Comparison of ENCODE assay signal across 8 cellular contexts in genomic region chrX:132022115-132022862, GRCh38. TPM values are rescaled to one million over a fixed set of nuclear protein-coding genes. Genes with fewer than 3 reads are reported as not detected.
DNase-seq lines count a peak whose midpoint lies in the region; ATAC-seq and TF ChIP-seq lines count a peak whose summit lies in the region.

No MANE protein-coding gene starts in this region.

- ATAC-seq in natural killer cell (no peak), GM18873 (IDR thresholded peaks at IDR 0.05; ENCODE audit: low FRiP score, unreplicated experiment) (no peak)

- peak overlapping the region; percentile 88 for H3K23ac ChIP-seq in H9 (ENCODE audit: insufficient read length, low read depth, low read length)

- peak overlapping the region; percentile 94 to 96 for H3K4me3 Mint-ChIP-seq in H9
- H3K4me3 Mint-ChIP-seq in natural killer cell, result peak overlapping the region; percentile 89

- no peak overlapping the region for H4K91ac ChIP-seq in H9 (ENCODE audit: insufficient read length, low read depth, low read length)

- peak; percentile 47 for TF ChIP-seq CTCF in GM06990 (IDR thresholded peaks at IDR 0.05; ENCODE audit: insufficient read depth, low read length, poor library complexity, severe bottlenecking)
- TF ChIP-seq CTCF in H9 (conservative IDR thresholded peaks at IDR 0.05), result peak; percentile 52; the same call in 2 of the 3 replicates
- TF ChIP-seq CTCF in natural killer cell (IDR thresholded peaks at IDR 0.05), result peak; percentile 40

- no peaks in the 10 kb centered on the region for H3K9me3 ChIP-seq in H9 (ENCODE audit: control insufficient read depth, low read depth, low read length)

- no peak overlapping the region for H3K4ac ChIP-seq in H9 (ENCODE audit: low read depth, low read length)

- H3K18ac ChIP-seq in H9 (ENCODE audit: insufficient read length, low read depth, low read length), result peak overlapping the region; percentile 71

- no peak overlapping the region for H3K27ac ChIP-seq in H9 (ENCODE audit: insufficient read length, low read depth, low read length)

- no peak overlapping the region for H2AK5ac ChIP-seq in H9 (ENCODE audit: insufficient read length, low read length)

- H3K27ac Mint-ChIP-seq in H9 (peak overlapping the region; percentile 97 to 99 (median 97)), natural killer cell (peak overlapping the region; percentile 81 to 91)

- H2BK12ac ChIP-seq in H9 (ENCODE audit: insufficient read length, low read depth, low read length), result no peak overlapping the region

- H3T11ph ChIP-seq in H9 (ENCODE audit: low read length), result no peak overlapping the region

- peak overlapping the region; percentile 9 for H2AFZ ChIP-seq in H9 (ENCODE audit: low read length)

- no peak overlapping the region for H2BK5ac ChIP-seq in H9 (ENCODE audit: insufficient read length, low read length)

- H3K27me3 Mint-ChIP-seq in H9 (ENCODE audit: low read depth), result peaks cover 14% of the 10 kb centered on the region
- H3K27me3 Mint-ChIP-seq in natural killer cell (ENCODE audit: low read depth in 2 of 2), result peaks cover 0 to 10% of the 10 kb centered on the region in 2 donors

- no peaks in the 10 kb centered on the region for H3K36me3 ChIP-seq in GM06990 (ENCODE audit: control insufficient read depth, insufficient read depth, low read length)

- H3K79me2 ChIP-seq in H9 (ENCODE audit: insufficient read depth, low read length), result peaks cover 14% of the 10 kb centered on the region; the same call in 1 of the 2 replicates

- H3K4me2 ChIP-seq in H9 (ENCODE audit: insufficient read depth, insufficient read length, low read length), result peak overlapping the region; percentile 99

- H2BK15ac ChIP-seq in H9 (ENCODE audit: low read depth, low read length), result no peak overlapping the region

- H3K36me3 Mint-ChIP-seq in H9 (ENCODE audit: insufficient read depth in 1 of 3, low read depth in 3 of 3), result peaks cover 0 to 1% (median 1%) of the 10 kb centered on the region in 3 experiments; a peak in 3 of 7 replicates
- H3K36me3 Mint-ChIP-seq in natural killer cell, result no peaks in the 10 kb centered on the region

- no peak overlapping the region for H4K8ac ChIP-seq in H9 (replicated peaks; ENCODE audit: insufficient read length, low read depth, low read length)

- no peaks in the 10 kb centered on the region for H3K79me1 ChIP-seq in H9 (ENCODE audit: insufficient read depth, low read depth, low read length, poor library complexity, severe bottlenecking)

- no peak overlapping the region for H3K56ac ChIP-seq in H9 (ENCODE audit: insufficient read length, low read depth, low read length)

- H3K4me3 ChIP-seq in GM06990 (replicated peaks; ENCODE audit: low read depth, low read length), result peak overlapping the region; percentile 85

- no peaks in the 10 kb centered on the region for H4K20me1 ChIP-seq in H9 (ENCODE audit: control insufficient read depth, insufficient read depth, insufficient read length)

- no peak overlapping the region for H2BK120ac ChIP-seq in H9 (ENCODE audit: low read depth, low read length, poor library complexity, severe bottlenecking)

- peak overlapping the region; percentile 88 for H3K9ac ChIP-seq in H9 (ENCODE audit: extremely low read depth, insufficient read length, low read length)

- intact Hi-C loops in natural killer cell (cut with micrococcal nuclease), result loop anchor here (2.0 to 5.0 kb wide), 3 partner anchors 35 to 195 kb away; partner anchors contain the start of gene RAP2C

- H2BK20ac ChIP-seq in H9 (ENCODE audit: low read depth, low read length, poor library complexity, severe bottlenecking), result no peak overlapping the region

- H3K27me3 ChIP-seq in GM06990 (replicated peaks; ENCODE audit: control insufficient read depth, insufficient read depth, low read length) (no peaks in the 10 kb centered on the region), H9 (ENCODE audit: insufficient read depth, low read length) (0 out of 2 replicates have a peak, but pooled peaks cover 3% of the 10 kb centered on the region)

- WGBS in H9 (ENCODE audit: extremely low coverage, insufficient read length, low lambda C conversion rate), result no CpG with 5 or more reads among the region's 19 CpGs

- H3K23me2 ChIP-seq in H9 (ENCODE audit: insufficient read length, low read depth, low read length, poor library complexity, severe bottlenecking), result peaks cover 19% of the 10 kb centered on the region

- H4K5ac ChIP-seq in H9 (ENCODE audit: insufficient read length, low read depth, low read length), result no peak overlapping the region

- H3K4me1 Mint-ChIP-seq in H9, result peaks cover 37% of the 10 kb centered on the region in 2 experiments
- H3K4me1 Mint-ChIP-seq in natural killer cell, result peaks cover 28 to 33% of the 10 kb centered on the region in 2 donors

- peak overlapping the region; percentile 93 for H3K14ac ChIP-seq in H9 (ENCODE audit: insufficient read depth, low read length)

- H3K4me1 ChIP-seq in H9 (ENCODE audit: insufficient read depth, low read length), result no peaks in the 10 kb centered on the region

- DNase-seq in GM06990 (ENCODE audit: extremely low read depth, insufficient read length) (peak; percentile 13), H9 (no peak), RKO (ENCODE audit: low spot score) (peak; percentile 49), dermis blood vessel endothelial cell (peak; percentile 8), natural killer cell (no peak), NCI-H345 (lab: John Stamatoyannopoulos, UW) (no peak), NCI-H748 treated with DMSO at 0.1 percent for 48 hours (lab: John Stamatoyannopoulos, UW) (no peak)

- H3K9me3 Mint-ChIP-seq in H9, result no peaks in the 10 kb centered on the region; a peak in 1 of 5 replicates
- H3K9me3 Mint-ChIP-seq in natural killer cell, result no peaks in the 10 kb centered on the region

RNA-seq across cellular contexts. Expression of gene STK26, which starts 0.8 kb away (rescaled TPM):
- total RNA-seq in H9 (2021), result 95.8 and 99.2 TPM in 2 replicates
- total RNA-seq in dermis blood vessel endothelial cell, result 2.1 and 2.9 TPM in 2 replicates
- 10 to 100 TPM; 62.5 to 81.0 (median 66.5) TPM for total RNA-seq in natural killer cell

Comparison
In these comparisons a context has a peak if more than half of its experiments do, and no peak if none do; other contexts are left out.
1. DNase-seq: peak in GM06990 (single experiment), RKO (single experiment) and dermis blood vessel endothelial cell (single experiment); none in H9 (single experiment), natural killer cell (single experiment), NCI-H345 (single experiment) and NCI-H748 treated with DMSO at 0.1 percent for 48 hours (single experiment).
2. RNA of gene STK26, which starts 0.8 kb away (total RNA-seq): 95.8 to 99.2 TPM in H9 and 62.5 to 81.0 TPM in natural killer cell; 2.1 to 2.9 TPM in dermis blood vessel endothelial cell; every median in the first group is over 10 times any median in the second.
3. Peak in every context shown above with its lines, with median percentiles within 50 percentile points of each other: CTCF ChIP-seq.